ENCODE assay signal across 15 cellular contexts in genomic region chr12:62372825-62373224, GRCh38.
"Had no signal": no experiment of that assay in that cellular context is flagged by ENCODE, and none has a peak within 500 bp of the region (broad histone marks: within the 10 kb centered on the region; RNA-seq: fewer than 3 reads in every experiment).

No MANE protein-coding gene starts in this region.

- H3K4me3 ChIP-seq: colonic mucosa, esophagus squamous epithelium, mucosa of descending colon, smooth muscle cell, upper lobe of left lung had no signal

- H3K4me2 ChIP-seq: smooth muscle cell had no signal

- DNase-seq: activated CD4-positive, alpha-beta T cell treated with anti-CD3 and anti-CD28 coated beads, Interleukin-2, amount 10 ng/mL, durations not matched to agents 7 days and 5 days; activated CD4-positive, CD25-positive, alpha-beta regulatory T cell; colonic mucosa; esophagus squamous epithelium; immature natural killer cell; left cardiac atrium; mucosa of descending colon; posterior cingulate gyrus; SHP77 treated with DMSO at 0.1 percent for 48 hours; stimulated activated naive CD8-positive, alpha-beta T cell treated with anti-CD3 and anti-CD28 coated beads, Interleukin-15, Interleukin-2, amounts not matched to agents 100 U/mL and 50 U/mL, for 24 hours; upper lobe of left lung had no signal

- H3K27ac Mint-ChIP-seq: activated CD4-positive, alpha-beta T cell treated with anti-CD3 and anti-CD28 coated beads, Interleukin-2, amount 10 ng/mL, durations not matched to agents 7 days and 5 days; activated T-helper 1 cell treated with anti-CD3 and anti-CD28 coated beads, Interleukin-12 subunit alpha, Interleukin-12 subunit beta, Interleukin-2, Interleukin-4 antibody, amounts not matched to agents 30 ng/mL and 10 ng/mL and 1 ng/mL, durations not matched to agents 14 hours and 24 hours and 36 hours; natural killer cell treated with Interleukin-12 subunit alpha and Interleukin-12 subunit beta and Interleukin-15 and Interleukin-18, amount 100 ng/mL, for 72 hours had no signal

- FAIRE-seq: astrocyte had no signal

- H3K9me3 Mint-ChIP-seq: activated CD4-positive, alpha-beta T cell treated with anti-CD3 and anti-CD28 coated beads, Interleukin-2, amount 10 ng/mL, durations not matched to agents 7 days and 5 days; activated T-helper 1 cell treated with anti-CD3 and anti-CD28 coated beads, Interleukin-12 subunit alpha, Interleukin-12 subunit beta, Interleukin-2, Interleukin-4 antibody, amounts not matched to agents 30 ng/mL and 10 ng/mL and 1 ng/mL, durations not matched to agents 14 hours and 24 hours and 36 hours; immature natural killer cell; natural killer cell treated with Interleukin-12 subunit alpha and Interleukin-12 subunit beta and Interleukin-15 and Interleukin-18, amount 100 ng/mL, for 72 hours had no signal

- H3K27me3 Mint-ChIP-seq: activated CD4-positive, alpha-beta T cell treated with anti-CD3 and anti-CD28 coated beads, Interleukin-2, amount 10 ng/mL, durations not matched to agents 7 days and 5 days; natural killer cell treated with Interleukin-12 subunit alpha and Interleukin-12 subunit beta and Interleukin-15 and Interleukin-18, amount 100 ng/mL, for 72 hours had no signal

- H3K27ac ChIP-seq: colonic mucosa, esophagus squamous epithelium, upper lobe of left lung had no signal

- H3K4me3 Mint-ChIP-seq: activated CD4-positive, alpha-beta T cell treated with anti-CD3 and anti-CD28 coated beads, Interleukin-2, amount 10 ng/mL, durations not matched to agents 7 days and 5 days; activated T-helper 1 cell treated with anti-CD3 and anti-CD28 coated beads, Interleukin-12 subunit alpha, Interleukin-12 subunit beta, Interleukin-2, Interleukin-4 antibody, amounts not matched to agents 30 ng/mL and 10 ng/mL and 1 ng/mL, durations not matched to agents 14 hours and 24 hours and 36 hours; immature natural killer cell; natural killer cell treated with Interleukin-12 subunit alpha and Interleukin-12 subunit beta and Interleukin-15 and Interleukin-18, amount 100 ng/mL, for 72 hours had no signal

- H3K9me3 ChIP-seq: colonic mucosa, esophagus squamous epithelium, mucosa of descending colon, upper lobe of left lung had no signal

- H3K4me1 ChIP-seq: colonic mucosa, esophagus squamous epithelium, upper lobe of left lung had no signal

- H3K27me3 ChIP-seq: colonic mucosa, esophagus squamous epithelium, upper lobe of left lung had no signal

- H3K36me3 ChIP-seq: colonic mucosa, upper lobe of left lung had no signal

- ATAC-seq: mucosa of descending colon; natural killer cell treated with Interleukin-12 subunit alpha and Interleukin-12 subunit beta and Interleukin-15 and Interleukin-18, amount 100 ng/mL, for 72 hours; stimulated activated naive CD8-positive, alpha-beta T cell treated with anti-CD3 and anti-CD28 coated beads, Interleukin-15, Interleukin-2, amounts not matched to agents 100 U/mL and 50 U/mL, for 24 hours had no signal
